ENCODE assay signal across 1 cellular context in the genomic region with DNA sequence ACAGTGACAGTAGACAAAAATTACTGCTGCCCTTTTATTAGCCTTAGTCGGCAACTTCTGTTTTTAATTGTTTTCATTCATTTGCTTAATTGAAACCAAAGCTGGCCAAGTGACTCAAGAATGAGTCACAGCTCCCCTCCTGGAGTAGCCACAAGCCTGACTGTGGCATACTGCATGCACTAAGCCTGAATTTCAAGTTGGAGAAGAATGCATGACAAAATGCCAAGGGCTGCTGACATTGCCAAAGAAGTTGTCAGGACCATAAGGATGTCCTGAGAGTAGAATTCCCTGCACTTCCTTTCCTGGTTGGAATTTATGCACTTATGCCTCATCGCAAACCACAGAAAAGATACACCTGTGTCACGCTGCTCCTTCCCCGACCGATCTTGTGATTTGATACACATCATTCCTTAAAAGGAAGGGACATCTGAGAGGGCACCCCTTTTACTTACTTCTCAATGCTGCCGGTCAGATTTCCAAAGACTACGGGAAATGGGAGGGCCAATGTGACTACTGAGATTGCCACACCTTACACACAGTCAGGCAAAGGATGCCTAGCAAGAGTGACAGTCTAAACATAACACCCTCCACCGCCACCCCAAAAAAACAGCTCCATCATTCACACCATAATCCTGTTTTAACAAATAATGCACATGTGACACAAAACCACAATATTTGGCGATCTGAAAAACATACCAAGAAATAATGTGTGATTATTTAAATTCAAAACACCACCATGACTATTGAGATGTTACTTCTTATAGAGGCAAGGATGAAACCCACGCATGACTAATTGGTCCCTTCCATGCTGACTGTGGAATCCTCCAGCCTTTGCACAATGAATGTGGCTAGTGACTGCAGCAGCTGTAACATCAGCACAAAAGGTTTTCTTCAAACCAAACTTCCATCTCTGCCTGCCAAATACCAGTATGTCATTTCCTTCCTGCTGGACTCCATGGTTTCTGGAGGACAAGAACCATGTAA.
TF ChIP-seq lines count a peak whose summit lies in the region.

No MANE protein-coding gene starts in this region.

TF ChIP-seq in Ishikawa, 13 proteins besides CTCF, POLR2A, EP300 and RAD21 (continued from another document):
- TF ChIP-seq, protein P1, sequence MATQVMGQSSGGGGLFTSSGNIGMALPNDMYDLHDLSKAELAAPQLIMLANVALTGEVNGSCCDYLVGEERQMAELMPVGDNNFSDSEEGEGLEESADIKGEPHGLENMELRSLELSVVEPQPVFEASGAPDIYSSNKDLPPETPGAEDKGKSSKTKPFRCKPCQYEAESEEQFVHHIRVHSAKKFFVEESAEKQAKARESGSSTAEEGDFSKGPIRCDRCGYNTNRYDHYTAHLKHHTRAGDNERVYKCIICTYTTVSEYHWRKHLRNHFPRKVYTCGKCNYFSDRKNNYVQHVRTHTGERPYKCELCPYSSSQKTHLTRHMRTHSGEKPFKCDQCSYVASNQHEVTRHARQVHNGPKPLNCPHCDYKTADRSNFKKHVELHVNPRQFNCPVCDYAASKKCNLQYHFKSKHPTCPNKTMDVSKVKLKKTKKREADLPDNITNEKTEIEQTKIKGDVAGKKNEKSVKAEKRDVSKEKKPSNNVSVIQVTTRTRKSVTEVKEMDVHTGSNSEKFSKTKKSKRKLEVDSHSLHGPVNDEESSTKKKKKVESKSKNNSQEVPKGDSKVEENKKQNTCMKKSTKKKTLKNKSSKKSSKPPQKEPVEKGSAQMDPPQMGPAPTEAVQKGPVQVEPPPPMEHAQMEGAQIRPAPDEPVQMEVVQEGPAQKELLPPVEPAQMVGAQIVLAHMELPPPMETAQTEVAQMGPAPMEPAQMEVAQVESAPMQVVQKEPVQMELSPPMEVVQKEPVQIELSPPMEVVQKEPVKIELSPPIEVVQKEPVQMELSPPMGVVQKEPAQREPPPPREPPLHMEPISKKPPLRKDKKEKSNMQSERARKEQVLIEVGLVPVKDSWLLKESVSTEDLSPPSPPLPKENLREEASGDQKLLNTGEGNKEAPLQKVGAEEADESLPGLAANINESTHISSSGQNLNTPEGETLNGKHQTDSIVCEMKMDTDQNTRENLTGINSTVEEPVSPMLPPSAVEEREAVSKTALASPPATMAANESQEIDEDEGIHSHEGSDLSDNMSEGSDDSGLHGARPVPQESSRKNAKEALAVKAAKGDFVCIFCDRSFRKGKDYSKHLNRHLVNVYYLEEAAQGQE (IDR thresholded peaks at IDR 0.05; ENCODE audit: low read depth) = no peak
